ENCODE assay signal across 7 cellular contexts in genomic region chr16:23597003-23597756, GRCh38. TPM values are rescaled to one million over a fixed set of nuclear protein-coding genes. Genes with fewer than 3 reads are reported as not detected.
A peak's percentile ranks its signal among the peaks of the same experiment; 100 is the strongest.
DNase-seq lines count a peak whose midpoint lies in the region; ATAC-seq and TF ChIP-seq lines count a peak whose summit lies in the region.

No MANE protein-coding gene starts in this region.

- no peak overlapping the region for H3K4me3 ChIP-seq in right cardiac atrium (ENCODE audit: low read length)
- peak overlapping the region in 1 of 2 donors; percentile 98 for H3K4me3 ChIP-seq in testis

- H3K27me3 ChIP-seq in right cardiac atrium (ENCODE audit: control insufficient read depth, insufficient read depth) = no peaks in the 10 kb centered on the region
- H3K27me3 ChIP-seq in testis = no peaks in the 10 kb centered on the region

- TF ChIP-seq POLR2A in testis (IDR thresholded peaks at IDR 0.05) = no peak

- 73% methylated on average over 11 of the region's 11 CpGs for WGBS in right cardiac atrium
- 62 to 66% methylated on average over 11 of the region's 11 CpGs for WGBS in testis, 2 donors

- TF ChIP-seq CTCF in GM13976 (IDR thresholded peaks at IDR 0.05; ENCODE audit: borderline replicate concordance, control extremely low read depth, extremely low read depth, insufficient read depth, missing control alignments) (peak; percentile 45), testis (IDR thresholded peaks at IDR 0.05) (peak; percentile 9 to 41 (median 25))

- H3K27ac ChIP-seq in right cardiac atrium (ENCODE audit: low read length) (peak overlapping the region; percentile 83), testis (peak overlapping the region; percentile 78 to 79)

- DNase-seq in GM13976 (ENCODE audit: low spot score) = peak; percentile 49
- peak; percentile 60 for DNase-seq in NCI-H1105 treated with DMSO at 0.1 percent for 48 hours (lab: John Stamatoyannopoulos, UW)
- DNase-seq in activated CD4-positive, alpha-beta T cell treated with anti-CD3 and anti-CD28 coated beads, Interleukin-2, amount 50 U/mL, for 48 hours = peak; percentile 7 to 16
- peak in 2 of 3 donors; percentile 63 to 69 for DNase-seq in right cardiac atrium
- DNase-seq in testis = peak; percentile 89

- in situ Hi-C loops in GM13976 (cut with MboI; ENCODE audit: low sequenced_read_pairs, unreplicated experiment) = no loop called here

- intact Hi-C loops in right cardiac atrium (cut with DNase I) (loop anchor here in 3 of 4 donors (2.0 to 5.0 kb wide), 2 partner anchors 40 kb away; partner anchors contain the start of genes EARS2 (in 3 of the 3) and UBFD1 (in 3 of the 3)), testis (cut with DNase I; ENCODE audit: low total_unique reads) (loop anchor here (2.0 kb wide), 1 partner anchor 40 kb away; the partner anchor contains the start of genes EARS2 and UBFD1)

- H3K36me3 ChIP-seq in testis (ENCODE audit: low read depth, missing control alignments) = no peaks in the 10 kb centered on the region

- H3K9me3 ChIP-seq in right cardiac atrium (ENCODE audit: control insufficient read depth, low read length) = no peaks in the 10 kb centered on the region
- H3K9me3 ChIP-seq in testis = no peaks in the 10 kb centered on the region

- ATAC-seq in right cardiac atrium (peak; percentile 33 to 68), GM21717 (IDR thresholded peaks at IDR 0.05; ENCODE audit: unreplicated experiment) (no peak), GM18868 (IDR thresholded peaks at IDR 0.05; ENCODE audit: unreplicated experiment) (no peak)

- H3K4me1 ChIP-seq in right cardiac atrium (ENCODE audit: control insufficient read depth, insufficient read depth, low read length) (peaks cover 3% of the 10 kb centered on the region), testis (peaks cover 12% of the 10 kb centered on the region)

RNA-seq across cellular contexts. Expression of gene NDUFAB1, which starts 1.1 kb away (rescaled TPM):
- total RNA-seq in right cardiac atrium (100 to 1,000 TPM; 378 to 517 (median 448) TPM), testis (10 to 100 TPM; 65.4 to 79.5 TPM)
- polyA plus RNA-seq in right cardiac atrium (1,123 TPM), testis (ENCODE audit: insufficient read depth, low read depth, low replicate concordance) (115 TPM)

RNA-seq across cellular contexts. Expression of gene UBFD1, which starts 39.7 kb away (rescaled TPM):
- total RNA-seq in right cardiac atrium (10 to 100 TPM; 47.8 to 69.5 (median 61.8) TPM), testis (100 to 1,000 TPM; 269 to 275 TPM)
- polyA plus RNA-seq in right cardiac atrium (20.3 TPM), testis (ENCODE audit: insufficient read depth, low read depth, low replicate concordance) (76.8 TPM)

RNA-seq across cellular contexts. Expression of gene EARS2, which starts 40.0 kb away (rescaled TPM):
- total RNA-seq in right cardiac atrium = 10 to 100 TPM; 11.0 to 18.2 (median 13.7) TPM
- polyA plus RNA-seq in right cardiac atrium = 15.9 TPM
- total RNA-seq in testis = 10 to 100 TPM; 55.9 to 76.7 TPM
- polyA plus RNA-seq in testis (ENCODE audit: insufficient read depth, low read depth, low replicate concordance) = 32.3 TPM

RNA-seq across cellular contexts. Expression of gene PALB2, which starts 43.9 kb away (rescaled TPM):
- total RNA-seq in right cardiac atrium = 1 to 10 TPM; 5.5 to 6.8 (median 6.0) TPM
- polyA plus RNA-seq in right cardiac atrium = 4.1 TPM
- 10 to 100 TPM; 24.6 to 26.8 TPM for total RNA-seq in testis
- polyA plus RNA-seq in testis (ENCODE audit: insufficient read depth, low read depth, low replicate concordance) = 14.4 TPM

RNA-seq across cellular contexts. Expression of gene DCTN5, which starts 44.1 kb away (rescaled TPM):
- total RNA-seq in right cardiac atrium (10 to 100 TPM; 41.7 to 44.7 (median 42.5) TPM), testis (10 to 100 TPM; 61.3 to 63.3 TPM)
- polyA plus RNA-seq in right cardiac atrium (12.4 TPM), testis (ENCODE audit: insufficient read depth, low read depth, low replicate concordance) (84.0 TPM)

Comparison
In these comparisons a context has a peak if more than half of its experiments do, and no peak if none do; other contexts are left out.
1. DNase-seq: peak in every context shown above with its lines; median percentile 89 in testis; 66 in right cardiac atrium; 60 in NCI-H1105 treated with DMSO at 0.1 percent for 48 hours; 49 in GM13976; 12 in activated CD4-positive, alpha-beta T cell treated with anti-CD3 and anti-CD28 coated beads, Interleukin-2, amount 50 U/mL, for 48 hours.
2. ATAC-seq: peak in right cardiac atrium (2 of 2); none in GM21717 (single experiment) and GM18868 (single experiment).
3. RNA of gene NDUFAB1, which starts 1.1 kb away (total RNA-seq): 378 to 517 TPM in right cardiac atrium; 65.4 to 79.5 TPM in testis; every median in the first group is over 4 times any median in the second.